ENCODE assay signal across 8 cellular contexts in genomic region chr6:1917628-1918371, GRCh38.
DNase-seq lines count a peak whose midpoint lies in the region; ATAC-seq, FAIRE-seq and TF ChIP-seq lines count a peak whose summit lies in the region.

No MANE protein-coding gene starts in this region.

- POLR2A ChIA-PET in H1 (lab: Charles Lee; ENCODE audit: partially characterized antibody): interaction anchor here (0.6 kb wide), 1 partner anchor 10 kb away, joined by 3 read pairs; no protein-coding TSS in a partner anchor
- POLR2A ChIA-PET in CD4-positive, alpha-beta T cell (lab: Charles Lee): no interaction called here
- POLR2A ChIA-PET in naive thymus-derived CD8-positive, alpha-beta T cell (lab: Charles Lee): no interaction called here

- no peak overlapping the region for H2BK15ac ChIP-seq in H1 (ENCODE audit: low read length)

- H2BK20ac ChIP-seq in H1 (ENCODE audit: low read length): no peak overlapping the region

- ATAC-seq in CD4-positive, alpha-beta T cell (ENCODE audit: poor library complexity): no peak
- ATAC-seq in HG03342 (IDR thresholded peaks at IDR 0.05; ENCODE audit: unreplicated experiment): no peak
- ATAC-seq in naive thymus-derived CD8-positive, alpha-beta T cell: no peak

- no peak for FAIRE-seq in H1 (lab: Jason Lieb, UNC)

- peak overlapping the region; percentile 29; the same call in 1 of the 2 replicates for H2BK12ac ChIP-seq in H1 (ENCODE audit: low read depth, low read length)

- H4K5ac ChIP-seq in H1 (ENCODE audit: insufficient read length, low read depth, low read length): no peak overlapping the region

- H3K36me3 Mint-ChIP-seq in CD4-positive, alpha-beta T cell (ENCODE audit: low read depth): no peaks in the 10 kb centered on the region
- H3K36me3 Mint-ChIP-seq in naive thymus-derived CD8-positive, alpha-beta T cell: peaks cover 0 to 7% (median 4%) of the 10 kb centered on the region in 3 donors

- TF ChIP-seq POLR2A in H1 (IDR thresholded peaks at IDR 0.05; ENCODE audit: control extremely low read depth in 1 of 2, low read depth in 2 of 2, low read length in 2 of 2): no peak

- no peak overlapping the region for H3K56ac ChIP-seq in H1 (replicated peaks; ENCODE audit: insufficient read length, low read depth, low read length)

- peak overlapping the region; percentile 17; the same call in 1 of the 2 replicates for H2AK5ac ChIP-seq in H1 (ENCODE audit: low read depth, low read length)

- no peak overlapping the region for H3K18ac ChIP-seq in H1 (ENCODE audit: extremely low read depth, low read length)

- H3K27ac ChIP-seq in H1 (ENCODE audit: low read depth, low read length): no peak overlapping the region
- H3K27ac ChIP-seq in CD4-positive, alpha-beta T cell (ENCODE audit: low read depth, low read length): no peak overlapping the region

- H3K4me2 ChIP-seq in H1 (ENCODE audit: insufficient read depth in 1 of 2, low read depth in 2 of 2, low read length in 2 of 2) (no peak overlapping the region), skeletal muscle satellite cell (ENCODE audit: low read length) (peak overlapping the region; percentile 18)

- no peaks in the 10 kb centered on the region for H3K9me3 ChIP-seq in H1 (ENCODE audit: insufficient read depth in 2 of 2, low read depth in 1 of 2, low read length in 1 of 2)
- H3K9me3 ChIP-seq in skeletal muscle satellite cell (replicated peaks; ENCODE audit: low read length): no peaks in the 10 kb centered on the region
- no peaks in the 10 kb centered on the region for H3K9me3 ChIP-seq in CD4-positive, alpha-beta T cell (ENCODE audit: control insufficient read depth, low read length)

- no peak for TF ChIP-seq CTCF in H1 (IDR thresholded peaks at IDR 0.05; ENCODE audit: control extremely low read depth in 1 of 3, insufficient read depth in 1 of 3, low read depth in 1 of 3, low read length in 3 of 3)
- TF ChIP-seq CTCF in CD4-positive, alpha-beta T cell (IDR thresholded peaks at IDR 0.05): no peak

- no peak overlapping the region for H3K4ac ChIP-seq in H1 (replicated peaks; ENCODE audit: insufficient read length, low read depth, low read length)

- no peaks in the 10 kb centered on the region for H3K23me2 ChIP-seq in H1 (ENCODE audit: low read depth, low read length)

- no peak overlapping the region for H3K4me3 Mint-ChIP-seq in CD4-positive, alpha-beta T cell
- H3K4me3 Mint-ChIP-seq in naive thymus-derived CD8-positive, alpha-beta T cell: no peak overlapping the region

- intact Hi-C loops in CD4-positive, alpha-beta T cell (cut with DNase I, micrococcal nuclease): no loop called here

- H3K27me3 ChIP-seq in H1 (replicated peaks in 1 of 4; ENCODE audit: control insufficient read depth in 3 of 4, extremely low read depth in 1 of 4, insufficient read depth in 3 of 4, low read length in 3 of 4) (no peaks in the 10 kb centered on the region), skeletal muscle satellite cell (ENCODE audit: control insufficient read depth, insufficient read depth, low read length) (no peaks in the 10 kb centered on the region)
- H3K27me3 ChIP-seq in CD4-positive, alpha-beta T cell (ENCODE audit: control insufficient read depth, insufficient read depth, low read length): no peaks in the 10 kb centered on the region

- no peaks in the 10 kb centered on the region for H3K9me3 Mint-ChIP-seq in CD4-positive, alpha-beta T cell
- H3K9me3 Mint-ChIP-seq in naive thymus-derived CD8-positive, alpha-beta T cell: no peaks in the 10 kb centered on the region

- DNase-seq in CD1c-positive myeloid dendritic cell (ENCODE audit: extremely low spot score) (peak; percentile 1), RPMI7951 (ENCODE audit: low read depth) (peak; percentile 91), H1 (ENCODE audit: low read depth in 1 of 2, low spot score in 2 of 2) (peak in 1 of 2 experiments; percentile 53)
- DNase-seq in CD4-positive, alpha-beta T cell: no peak
- no peak for DNase-seq in central memory CD4-positive, alpha-beta T cell
- no peak for DNase-seq in naive thymus-derived CD8-positive, alpha-beta T cell

- H3K36me3 ChIP-seq in H1 (ENCODE audit: control insufficient read depth in 2 of 4, insufficient read depth in 4 of 4, low read length in 3 of 4): no peaks in the 10 kb centered on the region
- no peaks in the 10 kb centered on the region for H3K36me3 ChIP-seq in skeletal muscle satellite cell (ENCODE audit: insufficient read depth, low read length)

- no peak overlapping the region for H2AFZ ChIP-seq in H1 (ENCODE audit: low read length)

- no peak overlapping the region for H2BK5ac ChIP-seq in H1 (ENCODE audit: low read depth, low read length)

- no peak overlapping the region for H4K91ac ChIP-seq in H1 (replicated peaks; ENCODE audit: insufficient read length, low read length)

- H3K14ac ChIP-seq in H1 (ENCODE audit: insufficient read length): no peak overlapping the region

- H3K79me1 ChIP-seq in H1 (ENCODE audit: low read depth, low read length): no peaks in the 10 kb centered on the region

- no peak overlapping the region for H4K8ac ChIP-seq in H1 (ENCODE audit: extremely low read depth, insufficient read depth, low read length)

- H2BK120ac ChIP-seq in H1 (replicated peaks; ENCODE audit: low read depth, low read length): no peak overlapping the region

- TF ChIP-seq EP300 in H1 (IDR thresholded peaks at IDR 0.05; ENCODE audit: borderline replicate concordance in 1 of 2, low read depth in 2 of 2, low read length in 2 of 2): no peak

- WGBS in H1 (ENCODE audit: extremely low coverage in 1 of 2, insufficient coverage in 1 of 2, insufficient read length in 1 of 2, insufficient replicate concordance in 2 of 2, low coverage in 1 of 2, low lambda C conversion rate in 2 of 2, missing lambda C conversion rate in 1 of 2), 2 experiments: 81% methylated on average over 9 of the region's 9 CpGs; no CpG with 5 or more reads in 1 of the 2 experiments

- H4K20me1 ChIP-seq in H1 (replicated peaks in 1 of 2; ENCODE audit: control insufficient read depth in 1 of 2, insufficient read depth in 2 of 2, low read length in 2 of 2): no peaks in the 10 kb centered on the region

- no peak for TF ChIP-seq RAD21 in H1 (IDR thresholded peaks at IDR 0.05 in 1 of 2, conservative IDR thresholded peaks at IDR 0.05 in 1 of 2; ENCODE audit: low read depth in 2 of 2, low read length in 2 of 2)

- CTCF ChIA-PET in H1 (lab: Charles Lee; ENCODE audit: partially characterized antibody): interaction anchor here (0.5 to 1.1 kb wide), 6 partner anchors 8 to 906 kb away, joined by 3 to 4 read pairs (median 3); no protein-coding TSS in a partner anchor
- CTCF ChIA-PET in CD4-positive, alpha-beta T cell (lab: Charles Lee): no interaction called here

- no peaks in the 10 kb centered on the region for H3K79me2 ChIP-seq in H1 (ENCODE audit: control insufficient read depth in 1 of 2, insufficient read depth in 2 of 2, low read length in 2 of 2)

- H3K4me1 ChIP-seq in H1 (replicated peaks in 1 of 4; ENCODE audit: control insufficient read depth in 3 of 4, insufficient read depth in 4 of 4, low read length in 3 of 4) (peaks cover 0 to 3% (median 2%) of the 10 kb centered on the region in 4 experiments; a peak in 4 of 7 replicates), skeletal muscle satellite cell (ENCODE audit: control insufficient read depth, insufficient read depth, low read length) (peaks cover 24% of the 10 kb centered on the region)

- H3K9ac ChIP-seq in H1 (replicated peaks in 1 of 4; ENCODE audit: extremely low read depth in 1 of 4, low read depth in 3 of 4, low read length in 3 of 4) (no peak overlapping the region), skeletal muscle satellite cell (ENCODE audit: low read depth, low read length) (peak overlapping the region; percentile 43)

- no peak overlapping the region for H3K4me3 ChIP-seq in H1 (ENCODE audit: extremely low read depth in 1 of 4, insufficient read depth in 2 of 4, low read depth in 3 of 4, low read length in 4 of 4)
- H3K4me3 ChIP-seq in skeletal muscle satellite cell (ENCODE audit: low read length): no peak overlapping the region

- no peak overlapping the region for H3K27ac Mint-ChIP-seq in CD4-positive, alpha-beta T cell
- peak overlapping the region in 1 of 10 donors; percentile 49 for H3K27ac Mint-ChIP-seq in naive thymus-derived CD8-positive, alpha-beta T cell

- H3K23ac ChIP-seq in H1 (ENCODE audit: insufficient read length): no peak overlapping the region

- peaks cover 15% of the 10 kb centered on the region for H3K4me1 Mint-ChIP-seq in CD4-positive, alpha-beta T cell (ENCODE audit: low read depth)
- H3K4me1 Mint-ChIP-seq in naive thymus-derived CD8-positive, alpha-beta T cell: peaks cover 0 to 11% (median 7%) of the 10 kb centered on the region in 4 donors

- no peaks in the 10 kb centered on the region for H3K27me3 Mint-ChIP-seq in CD4-positive, alpha-beta T cell
- no peaks in the 10 kb centered on the region for H3K27me3 Mint-ChIP-seq in naive thymus-derived CD8-positive, alpha-beta T cell

TF ChIP-seq in H1, 55 proteins besides CTCF, POLR2A, EP300 and RAD21 (continues in another document):
- TF ChIP-seq MAFK (IDR thresholded peaks at IDR 0.05; ENCODE audit: low read depth, low read length) (no peak), TBP (IDR thresholded peaks at IDR 0.05; ENCODE audit: low read depth, low read length) (no peak), YY1 (IDR thresholded peaks at IDR 0.05; ENCODE audit: low read depth, low read length) (no peak), USF2 (IDR thresholded peaks at IDR 0.05; ENCODE audit: low read length) (no peak), RFX5 (IDR thresholded peaks at IDR 0.05; ENCODE audit: borderline replicate concordance, low read depth, low read length) (no peak), KDM5A (IDR thresholded peaks at IDR 0.05; ENCODE audit: low read length) (no peak), NRF1 (IDR thresholded peaks at IDR 0.05; ENCODE audit: low read depth, low read length) (no peak)

Comparison
In these comparisons a context has a peak if more than half of its experiments do, and no peak if none do; other contexts are left out.
1. DNase-seq: peak in CD1c-positive myeloid dendritic cell (single experiment) and RPMI7951 (single experiment); none in CD4-positive, alpha-beta T cell (0 of 10), central memory CD4-positive, alpha-beta T cell (single experiment) and naive thymus-derived CD8-positive, alpha-beta T cell (0 of 10).